In genomic region chr13:59450218-59450617, GRCh38 we compare ENCODE assay signal across 19 cellular contexts.
"Had no signal": no experiment of that assay in that cellular context is flagged by ENCODE, and none has a peak within 500 bp of the region (broad histone marks: within the 10 kb centered on the region; RNA-seq: fewer than 3 reads in every experiment).

No MANE protein-coding gene starts in this region.

- H3K9me3 Mint-ChIP-seq: activated CD4-positive, alpha-beta memory T cell treated with anti-CD3 and anti-CD28 coated beads, Interleukin-2, amount 10 ng/mL, durations not matched to agents 7 days and 5 days; activated naive CD4-positive, alpha-beta T cell treated with anti-CD3 and anti-CD28 coated beads for 36 hours; activated T-cell treated with anti-CD3 and anti-CD28 coated beads, Interleukin-2, amount 50 U/mL, for 24 hours; activated T-helper 2 cell treated with anti-CD3 and anti-CD28 coated beads, Interferon-gamma antibody, Interleukin-2, Interleukin-4, amounts not matched to agents 10 μg/mL and 5 μg/mL and 100 μg/mL, durations not matched to agents 14 hours and 24 hours and 36 hours; mesothelial cell of epicardium; stimulated activated memory B cell treated with anti-CD40 and anti-IgM and Interleukin-4, amounts not matched to agents 10 μg/mL and 1 μg/mL and 100 μg/mL, for 72 hours had no signal

- H3K9me3 ChIP-seq: body of pancreas, colonic mucosa, sigmoid colon had no signal

- ATAC-seq: body of pancreas; foreskin keratinocyte; natural killer cell treated with Interleukin-12 subunit alpha and Interleukin-12 subunit beta and Interleukin-15 and Interleukin-18, amount 100 ng/mL, for 72 hours; stimulated activated memory B cell treated with anti-CD40 and anti-IgM and Interleukin-4, amounts not matched to agents 10 μg/mL and 1 μg/mL and 100 μg/mL, for 72 hours had no signal

- H3K4me1 Mint-ChIP-seq: activated CD4-positive, alpha-beta memory T cell treated with anti-CD3 and anti-CD28 coated beads, Interleukin-2, amount 10 ng/mL, durations not matched to agents 7 days and 5 days; stimulated activated memory B cell treated with anti-CD40 and anti-IgM and Interleukin-4, amounts not matched to agents 10 μg/mL and 1 μg/mL and 100 μg/mL, for 72 hours had no signal

- H3K4me1 ChIP-seq: body of pancreas, colonic mucosa, sigmoid colon had no signal

- DNase-seq: activated CD4-positive, alpha-beta memory T cell treated with anti-CD3 and anti-CD28 coated beads, Interleukin-2, amount 10 ng/mL, durations not matched to agents 7 days and 5 days; activated CD4-positive, alpha-beta T cell treated with anti-CD3 and anti-CD28 coated beads for 48 hours; activated CD4-positive, CD25-positive, alpha-beta regulatory T cell; activated naive CD4-positive, alpha-beta T cell treated with anti-CD3 and anti-CD28 coated beads for 36 hours; activated T-cell treated with anti-CD3 and anti-CD28 coated beads, Interleukin-2, amount 50 U/mL, for 24 hours; body of pancreas; colonic mucosa; foreskin keratinocyte; hypothalamus; sigmoid colon; stimulated activated CD4-positive, alpha-beta T cell treated with anti-CD3 and anti-CD28 coated beads, Interleukin-4, amount 100 ng/mL, for 4 hours; T1000 had no signal

- H3K27me3 ChIP-seq: body of pancreas, colonic mucosa, foreskin keratinocyte, sigmoid colon had no signal

- H3K36me3 ChIP-seq: colonic mucosa, sigmoid colon had no signal

- H3K27me3 Mint-ChIP-seq: stimulated activated memory B cell treated with anti-CD40 and anti-IgM and Interleukin-4, amounts not matched to agents 10 μg/mL and 1 μg/mL and 100 μg/mL, for 72 hours had no signal

- H3K36me3 Mint-ChIP-seq: mesothelial cell of epicardium; natural killer cell treated with Interleukin-12 subunit alpha and Interleukin-12 subunit beta and Interleukin-15 and Interleukin-18, amount 100 ng/mL, for 72 hours; stimulated activated memory B cell treated with anti-CD40 and anti-IgM and Interleukin-4, amounts not matched to agents 10 μg/mL and 1 μg/mL and 100 μg/mL, for 72 hours had no signal

- H3K27ac ChIP-seq: body of pancreas, colonic mucosa, foreskin keratinocyte, sigmoid colon had no signal

- H3K4me3 Mint-ChIP-seq: activated CD4-positive, alpha-beta memory T cell treated with anti-CD3 and anti-CD28 coated beads, Interleukin-2, amount 10 ng/mL, durations not matched to agents 7 days and 5 days; activated naive CD4-positive, alpha-beta T cell treated with anti-CD3 and anti-CD28 coated beads for 36 hours; activated T-cell treated with anti-CD3 and anti-CD28 coated beads, Interleukin-2, amount 50 U/mL, for 24 hours; mesothelial cell of epicardium; natural killer cell treated with Interleukin-12 subunit alpha and Interleukin-12 subunit beta and Interleukin-15 and Interleukin-18, amount 100 ng/mL, for 72 hours; stimulated activated memory B cell treated with anti-CD40 and anti-IgM and Interleukin-4, amounts not matched to agents 10 μg/mL and 1 μg/mL and 100 μg/mL, for 72 hours had no signal

- H3K4me3 ChIP-seq: body of pancreas, colonic mucosa, lung, sigmoid colon had no signal

- H3K27ac Mint-ChIP-seq: activated CD4-positive, alpha-beta memory T cell treated with anti-CD3 and anti-CD28 coated beads, Interleukin-2, amount 10 ng/mL, durations not matched to agents 7 days and 5 days; activated naive CD4-positive, alpha-beta T cell treated with anti-CD3 and anti-CD28 coated beads for 36 hours; activated T-cell treated with anti-CD3 and anti-CD28 coated beads, Interleukin-2, amount 50 U/mL, for 24 hours; activated T-helper 2 cell treated with anti-CD3 and anti-CD28 coated beads, Interferon-gamma antibody, Interleukin-2, Interleukin-4, amounts not matched to agents 10 μg/mL and 5 μg/mL and 100 μg/mL, durations not matched to agents 14 hours and 24 hours and 36 hours; mesothelial cell of epicardium; natural killer cell treated with Interleukin-12 subunit alpha and Interleukin-12 subunit beta and Interleukin-15 and Interleukin-18, amount 100 ng/mL, for 72 hours; stimulated activated memory B cell treated with anti-CD40 and anti-IgM and Interleukin-4, amounts not matched to agents 10 μg/mL and 1 μg/mL and 100 μg/mL, for 72 hours had no signal

- FAIRE-seq: keratinocyte, urothelium cell line had no signal
